ENCODE assay signal across 1 cellular context in the genomic region with DNA sequence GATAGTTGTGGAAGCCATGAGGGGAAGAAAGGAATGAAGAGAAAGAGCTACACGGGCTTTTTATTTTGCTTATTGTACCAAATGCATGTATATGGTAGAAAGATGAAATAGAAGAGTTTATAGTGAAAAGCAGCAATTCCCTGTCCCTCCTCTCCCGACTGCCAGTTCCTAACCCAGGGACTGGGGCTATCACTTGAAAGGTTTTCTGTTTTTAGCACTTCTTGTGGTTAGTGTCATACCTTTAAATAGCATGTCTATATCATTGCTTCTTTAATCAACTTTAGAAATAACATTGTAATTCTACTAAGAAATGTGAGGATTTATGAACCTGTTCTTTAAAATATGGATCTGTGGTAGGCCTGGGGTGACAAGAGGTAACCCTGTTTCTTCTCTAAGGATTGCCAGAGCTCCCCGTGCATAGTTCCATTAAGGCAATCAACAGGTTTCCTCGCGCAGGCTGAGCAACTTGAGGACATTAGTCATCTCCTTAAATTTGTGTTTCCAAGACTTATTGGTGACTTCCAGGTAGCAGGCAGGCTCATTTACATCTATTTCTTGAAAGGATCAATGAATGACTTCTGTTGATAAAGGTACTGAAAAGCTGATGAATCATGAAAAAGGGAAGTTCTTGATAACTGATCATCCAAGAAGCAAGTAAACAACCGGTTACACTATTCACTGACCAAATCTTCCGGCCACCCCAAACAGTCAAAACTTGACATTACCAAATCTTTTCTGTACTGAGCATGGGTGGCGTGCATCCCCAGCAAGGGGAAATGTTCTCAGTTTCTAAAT.
TF ChIP-seq lines count a peak whose summit lies in the region.

No MANE protein-coding gene starts in this region.

TF ChIP-seq in GM23338, 12 proteins besides CTCF, POLR2A, EP300 and RAD21 (continued from another document):
- TF ChIP-seq, protein P1, sequence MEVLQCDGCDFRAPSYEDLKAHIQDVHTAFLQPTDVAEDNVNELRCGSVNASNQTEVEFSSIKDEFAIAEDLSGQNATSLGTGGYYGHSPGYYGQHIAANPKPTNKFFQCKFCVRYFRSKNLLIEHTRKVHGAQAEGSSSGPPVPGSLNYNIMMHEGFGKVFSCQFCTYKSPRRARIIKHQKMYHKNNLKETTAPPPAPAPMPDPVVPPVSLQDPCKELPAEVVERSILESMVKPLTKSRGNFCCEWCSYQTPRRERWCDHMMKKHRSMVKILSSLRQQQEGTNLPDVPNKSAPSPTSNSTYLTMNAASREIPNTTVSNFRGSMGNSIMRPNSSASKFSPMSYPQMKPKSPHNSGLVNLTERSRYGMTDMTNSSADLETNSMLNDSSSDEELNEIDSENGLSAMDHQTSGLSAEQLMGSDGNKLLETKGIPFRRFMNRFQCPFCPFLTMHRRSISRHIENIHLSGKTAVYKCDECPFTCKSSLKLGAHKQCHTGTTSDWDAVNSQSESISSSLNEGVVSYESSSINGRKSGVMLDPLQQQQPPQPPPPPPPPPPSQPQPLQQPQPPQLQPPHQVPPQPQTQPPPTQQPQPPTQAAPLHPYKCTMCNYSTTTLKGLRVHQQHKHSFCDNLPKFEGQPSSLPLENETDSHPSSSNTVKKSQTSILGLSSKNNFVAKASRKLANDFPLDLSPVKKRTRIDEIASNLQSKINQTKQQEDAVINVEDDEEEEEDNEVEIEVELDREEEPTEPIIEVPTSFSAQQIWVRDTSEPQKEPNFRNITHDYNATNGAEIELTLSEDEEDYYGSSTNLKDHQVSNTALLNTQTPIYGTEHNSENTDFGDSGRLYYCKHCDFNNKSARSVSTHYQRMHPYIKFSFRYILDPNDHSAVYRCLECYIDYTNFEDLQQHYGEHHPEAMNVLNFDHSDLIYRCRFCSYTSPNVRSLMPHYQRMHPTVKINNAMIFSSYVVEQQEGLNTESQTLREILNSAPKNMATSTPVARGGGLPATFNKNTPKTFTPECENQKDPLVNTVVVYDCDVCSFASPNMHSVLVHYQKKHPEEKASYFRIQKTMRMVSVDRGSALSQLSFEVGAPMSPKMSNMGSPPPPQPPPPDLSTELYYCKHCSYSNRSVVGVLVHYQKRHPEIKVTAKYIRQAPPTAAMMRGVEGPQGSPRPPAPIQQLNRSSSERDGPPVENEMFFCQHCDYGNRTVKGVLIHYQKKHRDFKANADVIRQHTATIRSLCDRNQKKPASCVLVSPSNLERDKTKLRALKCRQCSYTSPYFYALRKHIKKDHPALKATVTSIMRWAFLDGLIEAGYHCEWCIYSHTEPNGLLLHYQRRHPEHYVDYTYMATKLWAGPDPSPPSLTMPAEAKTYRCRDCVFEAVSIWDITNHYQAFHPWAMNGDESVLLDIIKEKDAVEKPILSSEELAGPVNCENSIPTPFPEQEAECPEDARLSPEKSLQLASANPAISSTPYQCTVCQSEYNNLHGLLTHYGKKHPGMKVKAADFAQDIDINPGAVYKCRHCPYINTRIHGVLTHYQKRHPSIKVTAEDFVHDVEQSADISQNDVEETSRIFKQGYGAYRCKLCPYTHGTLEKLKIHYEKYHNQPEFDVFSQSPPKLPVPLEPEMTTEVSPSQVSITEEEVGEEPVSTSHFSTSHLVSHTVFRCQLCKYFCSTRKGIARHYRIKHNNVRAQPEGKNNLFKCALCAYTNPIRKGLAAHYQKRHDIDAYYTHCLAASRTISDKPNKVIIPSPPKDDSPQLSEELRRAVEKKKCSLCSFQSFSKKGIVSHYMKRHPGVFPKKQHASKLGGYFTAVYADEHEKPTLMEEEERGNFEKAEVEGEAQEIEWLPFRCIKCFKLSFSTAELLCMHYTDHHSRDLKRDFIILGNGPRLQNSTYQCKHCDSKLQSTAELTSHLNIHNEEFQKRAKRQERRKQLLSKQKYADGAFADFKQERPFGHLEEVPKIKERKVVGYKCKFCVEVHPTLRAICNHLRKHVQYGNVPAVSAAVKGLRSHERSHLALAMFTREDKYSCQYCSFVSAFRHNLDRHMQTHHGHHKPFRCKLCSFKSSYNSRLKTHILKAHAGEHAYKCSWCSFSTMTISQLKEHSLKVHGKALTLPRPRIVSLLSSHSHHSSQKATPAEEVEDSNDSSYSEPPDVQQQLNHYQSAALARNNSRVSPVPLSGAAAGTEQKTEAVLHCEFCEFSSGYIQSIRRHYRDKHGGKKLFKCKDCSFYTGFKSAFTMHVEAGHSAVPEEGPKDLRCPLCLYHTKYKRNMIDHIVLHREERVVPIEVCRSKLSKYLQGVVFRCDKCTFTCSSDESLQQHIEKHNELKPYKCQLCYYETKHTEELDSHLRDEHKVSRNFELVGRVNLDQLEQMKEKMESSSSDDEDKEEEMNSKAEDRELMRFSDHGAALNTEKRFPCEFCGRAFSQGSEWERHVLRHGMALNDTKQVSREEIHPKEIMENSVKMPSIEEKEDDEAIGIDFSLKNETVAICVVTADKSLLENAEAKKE (CRISPR knock-in tag; IDR thresholded peaks at IDR 0.05): no peak
TF ChIP-seq in GM23338: peak in this region for 0.
